Comparison of ENCODE assay signal across 33 cellular contexts in genomic region chr10:110650265-110650668, GRCh38. TPM values are rescaled to one million over a fixed set of nuclear protein-coding genes. Genes with fewer than 3 reads are reported as not detected.
DNase-seq lines count a peak whose midpoint lies in the region; ATAC-seq, FAIRE-seq and TF ChIP-seq lines count a peak whose summit lies in the region.
"Had no signal": no experiment of that assay in that cellular context is flagged by ENCODE, and none has a peak within 500 bp of the region (broad histone marks: within the 10 kb centered on the region; RNA-seq: fewer than 3 reads in every experiment).

No MANE protein-coding gene starts in this region.

- no peaks in the 10 kb centered on the region for H4K20me1 ChIP-seq in osteoblast (ENCODE audit: insufficient read depth, low read length)

- FAIRE-seq in GM12891 (lab: Jason Lieb, UNC), result peak; percentile 48
- FAIRE-seq: HTR-8/SVneo had no signal

- H3K27me3 Mint-ChIP-seq in activated B cell treated with CpG ODN at 0.5 μM for 24 hours, result peaks cover 28% of the 10 kb centered on the region

- H3K27me3 ChIP-seq in osteoblast (ENCODE audit: insufficient read depth, low read length), result peaks cover 33% of the 10 kb centered on the region
- H3K27me3 ChIP-seq in vagina, result no peaks in the 10 kb centered on the region
- H3K27me3 ChIP-seq: ovary, testis had no signal

- no peak overlapping the region for H3K4me2 ChIP-seq in osteoblast (ENCODE audit: insufficient read depth, low read length)
- H3K4me2 ChIP-seq: KMS-11 had no signal

- H3K27ac ChIP-seq in osteoblast (ENCODE audit: low read depth, low read length) (no peak overlapping the region), vagina (no peak overlapping the region)
- H3K27ac ChIP-seq: 22Rv1, adrenal gland, body of pancreas, dorsolateral prefrontal cortex, KMS-11, left lung, ovary, testis had no signal

- TF ChIP-seq POLR2A in GM12891 (IDR thresholded peaks at IDR 0.05; ENCODE audit: low read depth, low read length) (no peak), vagina (IDR thresholded peaks at IDR 0.05) (no peak)

- H3K4me3 ChIP-seq in osteoblast (ENCODE audit: insufficient read depth, low read length) (no peak overlapping the region), vagina (no peak overlapping the region)
- H3K4me3 ChIP-seq: adrenal gland, body of pancreas, dorsolateral prefrontal cortex, gastrocnemius medialis, left lung, ovary, testis had no signal

- H3K4me1 Mint-ChIP-seq in activated B cell treated with CpG ODN at 0.5 μM for 24 hours, result peaks cover 29% of the 10 kb centered on the region

- DNase-seq in DMS53 (lab: John Stamatoyannopoulos, UW), result peak; percentile 24
- no peak for DNase-seq in DMS53 treated with DMSO at 0.1 percent for 48 hours (lab: John Stamatoyannopoulos, UW; ENCODE audit: unreplicated experiment)
- no peak for DNase-seq in GM12891 (ENCODE audit: insufficient read length, low spot score)
- DNase-seq in activated B cell treated with CpG ODN at 0.5 μM for 24 hours, result no peak
- no peak for DNase-seq in osteoblast (ENCODE audit: insufficient read length, low spot score, missing footprints)
- DNase-seq in NCI-H1930 (lab: John Stamatoyannopoulos, UW), result no peak
- DNase-seq in HuH-7 (ENCODE audit: low spot score), result no peak
- DNase-seq in vagina (ENCODE audit: extremely low spot score in 2 of 2), result no peak
- DNase-seq: activated CD4-positive, alpha-beta T cell treated with anti-CD3 and anti-CD28 coated beads, Interleukin-2, amount 50 U/mL, for 1 hour; activated naive CD4-positive, alpha-beta T cell treated with Interleukin-2 at 50 U/mL for 16 hours; activated T-cell treated with anti-CD3 and anti-CD28 coated beads, Interleukin-2, amount 50 U/mL, for 72 hours; adrenal gland; body of pancreas; CD4-positive, alpha-beta memory T cell; cerebellar nuclear complex; dorsolateral prefrontal cortex; gastrocnemius medialis; HCEC 1CT; hippocampal formation; left lung; NCI-H1436; NCI-H2107; NCI-H446; ovary; retina; SHP77; stimulated activated CD4-positive, alpha-beta T cell treated with anti-CD3 and anti-CD28 coated beads, Interleukin-2, amount 100 ng/mL, for 48 hours; testis had no signal

- H3K79me2 ChIP-seq in osteoblast (ENCODE audit: insufficient read depth, low read length), result no peaks in the 10 kb centered on the region

- H3K36me3 Mint-ChIP-seq in activated B cell treated with CpG ODN at 0.5 μM for 24 hours (ENCODE audit: low read depth), result no peaks in the 10 kb centered on the region
- H3K36me3 Mint-ChIP-seq: CD4-positive, alpha-beta memory T cell; natural killer cell treated with Interleukin-12 subunit alpha and Interleukin-12 subunit beta and Interleukin-15 and Interleukin-18, amount 100 ng/mL, for 72 hours; WTC11 had no signal

- TF ChIP-seq CTCF in activated B cell treated with CpG ODN at 0.5 μM for 24 hours (IDR thresholded peaks at IDR 0.05) (no peak), osteoblast (IDR thresholded peaks at IDR 0.05; ENCODE audit: extremely low read depth, low read depth, low read length) (no peak), vagina (IDR thresholded peaks at IDR 0.05) (no peak)

- H3K27ac Mint-ChIP-seq in activated B cell treated with CpG ODN at 0.5 μM for 24 hours, result no peak overlapping the region
- H3K27ac Mint-ChIP-seq: activated T-cell treated with anti-CD3 and anti-CD28 coated beads, Interleukin-2, amount 50 U/mL, for 72 hours; CD4-positive, alpha-beta memory T cell; natural killer cell treated with Interleukin-12 subunit alpha and Interleukin-12 subunit beta and Interleukin-15 and Interleukin-18, amount 100 ng/mL, for 72 hours; WTC11 had no signal

- H3K9me3 ChIP-seq in osteoblast (ENCODE audit: low read depth, low read length), result no peaks in the 10 kb centered on the region
- no peaks in the 10 kb centered on the region for H3K9me3 ChIP-seq in vagina
- H3K9me3 ChIP-seq: adrenal gland, body of pancreas, gastrocnemius medialis, left lung, ovary, testis had no signal

- no peak overlapping the region for H3K4me3 Mint-ChIP-seq in activated B cell treated with CpG ODN at 0.5 μM for 24 hours
- H3K4me3 Mint-ChIP-seq: activated T-cell treated with anti-CD3 and anti-CD28 coated beads, Interleukin-2, amount 50 U/mL, for 72 hours; CD4-positive, alpha-beta memory T cell; natural killer cell treated with Interleukin-12 subunit alpha and Interleukin-12 subunit beta and Interleukin-15 and Interleukin-18, amount 100 ng/mL, for 72 hours; WTC11 had no signal

- POLR2A ChIA-PET in activated B cell treated with CpG ODN at 0.5 μM for 24 hours (lab: Charles Lee), result no interaction called here

- H3K36me3 ChIP-seq in osteoblast (ENCODE audit: insufficient read depth, low read length), result no peaks in the 10 kb centered on the region
- no peaks in the 10 kb centered on the region for H3K36me3 ChIP-seq in vagina
- H3K36me3 ChIP-seq: adrenal gland, gastrocnemius medialis, left lung, ovary had no signal

- peak overlapping the region; percentile 7 for H2AFZ ChIP-seq in osteoblast (ENCODE audit: low read length)

- H3K9me3 Mint-ChIP-seq in activated B cell treated with CpG ODN at 0.5 μM for 24 hours, result no peaks in the 10 kb centered on the region
- H3K9me3 Mint-ChIP-seq: activated T-cell treated with anti-CD3 and anti-CD28 coated beads, Interleukin-2, amount 50 U/mL, for 72 hours; CD4-positive, alpha-beta memory T cell; natural killer cell treated with Interleukin-12 subunit alpha and Interleukin-12 subunit beta and Interleukin-15 and Interleukin-18, amount 100 ng/mL, for 72 hours; WTC11 had no signal

- H3K4me1 ChIP-seq in osteoblast (ENCODE audit: insufficient read depth, low read length) (no peaks in the 10 kb centered on the region), vagina (no peaks in the 10 kb centered on the region)
- H3K4me1 ChIP-seq: adrenal gland, body of pancreas, left lung, testis had no signal

- peak; percentile 40 for ATAC-seq in activated B cell treated with CpG ODN at 0.5 μM for 24 hours (ENCODE audit: low read depth)
- ATAC-seq: activated T-cell treated with anti-CD3 and anti-CD28 coated beads, Interleukin-2, amount 50 U/mL, for 72 hours; body of pancreas; gastrocnemius medialis; left lung; natural killer cell treated with Interleukin-12 subunit alpha and Interleukin-12 subunit beta and Interleukin-15 and Interleukin-18, amount 100 ng/mL, for 72 hours; WTC11 had no signal

- intact Hi-C loops in activated B cell treated with CpG ODN at 0.5 μM for 24 hours (cut with micrococcal nuclease) (loop anchor here (2.0 kb wide), 1 partner anchor 23 kb away; no protein-coding TSS in a partner anchor), vagina (cut with DNase I) (no loop called here)

- CTCF ChIA-PET in activated B cell treated with CpG ODN at 0.5 μM for 24 hours (lab: Charles Lee), result interaction anchor here (1.8 kb wide), 1 partner anchor 22 kb away, joined by 10 read pairs; no protein-coding TSS in a partner anchor

TF ChIP-seq in GM12891, 5 proteins besides CTCF, POLR2A, EP300 and RAD21:
- no peak for TF ChIP-seq PAX5 (IDR thresholded peaks at IDR 0.05; ENCODE audit: insufficient read depth, low read length, severe bottlenecking)
- no peak for TF ChIP-seq TAF1 (IDR thresholded peaks at IDR 0.05; ENCODE audit: low read depth, low read length)

RNA-seq across cellular contexts. Expression of gene RBM20, which starts 6.1 kb away (rescaled TPM):
- polyA plus RNA-seq in GM12891 (2012; ENCODE audit: low read depth, missing spikeins), result 0.86 TPM
- total RNA-seq in activated B cell treated with CpG ODN at 0.5 μM for 24 hours, result 0.02 TPM in 2 replicates
- under 0.01 TPM in 1 of 2 replicates, not detected in the other for total RNA-seq in osteoblast
- 5.2 TPM for total RNA-seq in vagina
- total RNA-seq: CD4-positive, alpha-beta memory T cell; natural killer cell treated with Interleukin-12 subunit alpha and Interleukin-12 subunit beta and Interleukin-15 and Interleukin-18, amount 100 ng/mL, for 72 hours had no signal
